ENCODE assay signal across 9 cellular contexts in genomic region chr17:77145209-77145608, GRCh38. TPM values are rescaled to one million over a fixed set of nuclear protein-coding genes. Genes with fewer than 3 reads are reported as not detected.
DNase-seq lines count a peak whose midpoint lies in the region; ATAC-seq and TF ChIP-seq lines count a peak whose summit lies in the region.
"Had no signal": no experiment of that assay in that cellular context is flagged by ENCODE, and none has a peak within 500 bp of the region (broad histone marks: within the 10 kb centered on the region; RNA-seq: fewer than 3 reads in every experiment).

No MANE protein-coding gene starts in this region.

- peak overlapping the region; percentile 4 for H3K4me3 Mint-ChIP-seq in stimulated activated naive CD8-positive, alpha-beta T cell treated with anti-CD3 and anti-CD28 coated beads, Interleukin-15, Interleukin-2, amounts not matched to agents 100 ng/mL and 50 ng/mL, for 24 hours
- peak overlapping the region in 2 of 10 donors; percentile 1 to 59 for H3K4me3 Mint-ChIP-seq in naive thymus-derived CD4-positive, alpha-beta T cell

- H3K27me3 ChIP-seq in brain microvascular endothelial cell (replicated peaks): no peaks in the 10 kb centered on the region
- H3K27me3 ChIP-seq in naive thymus-derived CD4-positive, alpha-beta T cell (ENCODE audit: control insufficient read depth in 2 of 2, insufficient read depth in 2 of 2, low read length in 2 of 2): no peaks in the 10 kb centered on the region

- H3K27me3 Mint-ChIP-seq in stimulated activated naive CD8-positive, alpha-beta T cell treated with anti-CD3 and anti-CD28 coated beads, Interleukin-15, Interleukin-2, amounts not matched to agents 100 ng/mL and 50 ng/mL, for 24 hours: no peaks in the 10 kb centered on the region
- no peaks in the 10 kb centered on the region for H3K27me3 Mint-ChIP-seq in naive thymus-derived CD4-positive, alpha-beta T cell

- intact Hi-C loops in naive thymus-derived CD4-positive, alpha-beta T cell (cut with micrococcal nuclease): loop anchor here in 1 of 2 donors (5.0 kb wide), 1 partner anchor 42 kb away; no protein-coding TSS in a partner anchor

- H3K4me1 ChIP-seq in naive thymus-derived CD4-positive, alpha-beta T cell (ENCODE audit: control insufficient read depth in 2 of 2, insufficient read depth in 2 of 2, low read length in 2 of 2): peaks cover 7 to 10% of the 10 kb centered on the region in 2 donors

- POLR2A ChIA-PET in naive thymus-derived CD4-positive, alpha-beta T cell (lab: Charles Lee): no interaction called here

- H3K4me3 ChIP-seq in brain microvascular endothelial cell (ENCODE audit: low read depth, low read length): peak overlapping the region; percentile 3
- no peak overlapping the region for H3K4me3 ChIP-seq in naive thymus-derived CD4-positive, alpha-beta T cell (ENCODE audit: low read length)

- no peak for ATAC-seq in stimulated activated naive CD8-positive, alpha-beta T cell treated with anti-CD3 and anti-CD28 coated beads, Interleukin-15, Interleukin-2, amounts not matched to agents 100 U/mL and 50 U/mL, for 24 hours
- ATAC-seq in naive thymus-derived CD4-positive, alpha-beta T cell: no peak

- CTCF ChIA-PET in naive thymus-derived CD4-positive, alpha-beta T cell (lab: Charles Lee): no interaction called here

- peak overlapping the region; percentile 37 for H3K27ac ChIP-seq in brain microvascular endothelial cell
- H3K27ac ChIP-seq in naive thymus-derived CD4-positive, alpha-beta T cell (ENCODE audit: low read depth, low read length): no peak overlapping the region

- no peak for DNase-seq in stimulated activated naive CD8-positive, alpha-beta T cell treated with anti-CD3 and anti-CD28 coated beads, Interleukin-15, Interleukin-2, amounts not matched to agents 100 U/mL and 50 U/mL, for 24 hours
- DNase-seq in brain microvascular endothelial cell (no peak), NCI-H82 treated with DMSO at 0.1 percent for 48 hours (lab: John Stamatoyannopoulos, UW; ENCODE audit: unreplicated experiment) (no peak), germinal center (ENCODE audit: low spot score) (no peak), NCI-H146 (lab: John Stamatoyannopoulos, UW) (no peak), SIG-M5 (lab: John Stamatoyannopoulos, UW) (no peak)
- DNase-seq in naive thymus-derived CD4-positive, alpha-beta T cell: no peak
- DNase-seq: NCI-H774 had no signal

- H3K9me3 ChIP-seq in naive thymus-derived CD4-positive, alpha-beta T cell (ENCODE audit: control insufficient read depth in 2 of 3, low read length in 3 of 3): no peaks in the 10 kb centered on the region

- peaks cover 62% of the 10 kb centered on the region for H3K4me1 Mint-ChIP-seq in stimulated activated naive CD8-positive, alpha-beta T cell treated with anti-CD3 and anti-CD28 coated beads, Interleukin-15, Interleukin-2, amounts not matched to agents 100 ng/mL and 50 ng/mL, for 24 hours (ENCODE audit: low read depth)
- H3K4me1 Mint-ChIP-seq in naive thymus-derived CD4-positive, alpha-beta T cell: peaks cover 28 to 74% (median 66%) of the 10 kb centered on the region in 7 donors

- H3K9me3 Mint-ChIP-seq in stimulated activated naive CD8-positive, alpha-beta T cell treated with anti-CD3 and anti-CD28 coated beads, Interleukin-15, Interleukin-2, amounts not matched to agents 100 ng/mL and 50 ng/mL, for 24 hours: no peaks in the 10 kb centered on the region
- H3K9me3 Mint-ChIP-seq in naive thymus-derived CD4-positive, alpha-beta T cell: no peaks in the 10 kb centered on the region

- H3K36me3 ChIP-seq in brain microvascular endothelial cell (replicated peaks): peaks cover 56% of the 10 kb centered on the region
- H3K36me3 ChIP-seq in naive thymus-derived CD4-positive, alpha-beta T cell (ENCODE audit: control insufficient read depth in 2 of 3, insufficient read depth in 3 of 3, low read length in 3 of 3): peaks cover 0 to 27% (median 0%) of the 10 kb centered on the region in 3 experiments

- peaks cover 58% of the 10 kb centered on the region for H3K36me3 Mint-ChIP-seq in stimulated activated naive CD8-positive, alpha-beta T cell treated with anti-CD3 and anti-CD28 coated beads, Interleukin-15, Interleukin-2, amounts not matched to agents 100 ng/mL and 50 ng/mL, for 24 hours (ENCODE audit: low read depth)
- H3K36me3 Mint-ChIP-seq in naive thymus-derived CD4-positive, alpha-beta T cell: peaks cover 5 to 40% (median 30%) of the 10 kb centered on the region in 5 donors

- no peak for TF ChIP-seq CTCF in brain microvascular endothelial cell (IDR thresholded peaks at IDR 0.05; ENCODE audit: low read depth, low read length, missing control alignments)

- H3K27ac Mint-ChIP-seq in stimulated activated naive CD8-positive, alpha-beta T cell treated with anti-CD3 and anti-CD28 coated beads, Interleukin-15, Interleukin-2, amounts not matched to agents 100 ng/mL and 50 ng/mL, for 24 hours: peak overlapping the region; percentile 53
- peak overlapping the region in 7 of 9 donors; percentile 1 to 66 (median 44) for H3K27ac Mint-ChIP-seq in naive thymus-derived CD4-positive, alpha-beta T cell

- in situ Hi-C loops in brain microvascular endothelial cell (cut with HindIII; ENCODE audit: low pct_ligation_motif_present, low sequenced_read_pairs): no loop called here

RNA-seq across cellular contexts. Expression of gene SEC14L1, which starts 4.4 kb away (rescaled TPM):
- total RNA-seq in naive thymus-derived CD4-positive, alpha-beta T cell: 100 to 1,000 TPM in 1 of 5 experiments, 10 to 100 TPM in 4; 25.0 to 103 (median 77.3) TPM
- polyA plus RNA-seq in naive thymus-derived CD4-positive, alpha-beta T cell: 1 to 10 TPM; 7.0 to 10.0 TPM
